Comparison of ENCODE assay signal across 8 cellular contexts in genomic region chr5:142316051-142316450, GRCh38. TPM values are rescaled to one million over a fixed set of nuclear protein-coding genes. Genes with fewer than 3 reads are reported as not detected.
DNase-seq lines count a peak whose midpoint lies in the region; ATAC-seq lines count a peak whose summit lies in the region.

No MANE protein-coding gene starts in this region.

- H3K36me3 ChIP-seq in mesodermal cell (ENCODE audit: control insufficient read depth, insufficient read depth, low read length): peaks cover 100% of the 10 kb centered on the region

- H3K4me1 ChIP-seq in mesodermal cell (ENCODE audit: control insufficient read depth, insufficient read depth, low read length, poor library complexity, severe bottlenecking): peaks cover 77% of the 10 kb centered on the region

- H3K9me3 ChIP-seq in mesodermal cell (ENCODE audit: control insufficient read depth, low read length): no peaks in the 10 kb centered on the region

- 75 to 86% methylated on average over 4 of the region's 4 CpGs for WGBS in mesodermal cell (ENCODE audit: insufficient coverage in 2 of 2), 2 experiments

- H3K27ac ChIP-seq in mesodermal cell (ENCODE audit: low read depth, low read length, severe bottlenecking): peak overlapping the region; percentile 44

- H3K27ac Mint-ChIP-seq in activated naive CD8-positive, alpha-beta T cell treated with anti-CD3 and anti-CD28 coated beads for 36 hours: no peak overlapping the region

- H3K9me3 Mint-ChIP-seq in activated naive CD8-positive, alpha-beta T cell treated with anti-CD3 and anti-CD28 coated beads for 36 hours: no peaks in the 10 kb centered on the region

- peaks cover 36% of the 10 kb centered on the region for H3K4me1 Mint-ChIP-seq in activated naive CD8-positive, alpha-beta T cell treated with anti-CD3 and anti-CD28 coated beads for 36 hours

- no peak for ATAC-seq in GM21619 (IDR thresholded peaks at IDR 0.05; ENCODE audit: unreplicated experiment)

- peaks cover 2% of the 10 kb centered on the region for H3K36me3 Mint-ChIP-seq in activated naive CD8-positive, alpha-beta T cell treated with anti-CD3 and anti-CD28 coated beads for 36 hours

- peak overlapping the region; percentile 9 for H3K4me3 ChIP-seq in mesodermal cell (ENCODE audit: extremely low read depth, insufficient read depth, low read length, poor library complexity, severe bottlenecking)

- peaks cover 20% of the 10 kb centered on the region for H3K27me3 Mint-ChIP-seq in activated naive CD8-positive, alpha-beta T cell treated with anti-CD3 and anti-CD28 coated beads for 36 hours

- H3K4me3 Mint-ChIP-seq in activated naive CD8-positive, alpha-beta T cell treated with anti-CD3 and anti-CD28 coated beads for 36 hours: peak overlapping the region; percentile 34

- DNase-seq in DMS79 treated with DMSO at 0.1 percent for 48 hours (lab: John Stamatoyannopoulos, UW) (peak; percentile 73), NCI-H128 (lab: John Stamatoyannopoulos, UW; ENCODE audit: unreplicated experiment) (peak; percentile 83), NCI-H1048 (lab: John Stamatoyannopoulos, UW) (no peak), ecto neural progenitor cell (ENCODE audit: low spot score) (no peak)
- no peak for DNase-seq in activated naive CD8-positive, alpha-beta T cell treated with anti-CD3 and anti-CD28 coated beads for 36 hours
- no peak for DNase-seq in stimulated activated CD8-positive, alpha-beta memory T cell treated with anti-CD3 and anti-CD28 coated beads, Interleukin-4, amount 100 ng/mL, for 48 hours

RNA-seq across cellular contexts. Expression of gene SPRY4, which starts 8.8 kb away (rescaled TPM):
- total RNA-seq in activated naive CD8-positive, alpha-beta T cell treated with anti-CD3 and anti-CD28 coated beads for 36 hours: 1 to 10 TPM in 1 of 2 experiments, under 1 TPM in 1; 0.91 to 1.4 TPM
- polyA plus RNA-seq in mesodermal cell (2013, experiment 1 of 2): 147 TPM
- 117 TPM for polyA plus RNA-seq in mesodermal cell (2013, experiment 2 of 2)

Comparison
In these comparisons a context has a peak if more than half of its experiments do, and no peak if none do; other contexts are left out.
1. DNase-seq: peak in DMS79 treated with DMSO at 0.1 percent for 48 hours (single experiment) and NCI-H128 (single experiment); none in activated naive CD8-positive, alpha-beta T cell treated with anti-CD3 and anti-CD28 coated beads for 36 hours (single experiment), NCI-H1048 (single experiment), ecto neural progenitor cell (single experiment) and stimulated activated CD8-positive, alpha-beta memory T cell treated with anti-CD3 and anti-CD28 coated beads, Interleukin-4, amount 100 ng/mL, for 48 hours (single experiment).